In the genomic region with DNA sequence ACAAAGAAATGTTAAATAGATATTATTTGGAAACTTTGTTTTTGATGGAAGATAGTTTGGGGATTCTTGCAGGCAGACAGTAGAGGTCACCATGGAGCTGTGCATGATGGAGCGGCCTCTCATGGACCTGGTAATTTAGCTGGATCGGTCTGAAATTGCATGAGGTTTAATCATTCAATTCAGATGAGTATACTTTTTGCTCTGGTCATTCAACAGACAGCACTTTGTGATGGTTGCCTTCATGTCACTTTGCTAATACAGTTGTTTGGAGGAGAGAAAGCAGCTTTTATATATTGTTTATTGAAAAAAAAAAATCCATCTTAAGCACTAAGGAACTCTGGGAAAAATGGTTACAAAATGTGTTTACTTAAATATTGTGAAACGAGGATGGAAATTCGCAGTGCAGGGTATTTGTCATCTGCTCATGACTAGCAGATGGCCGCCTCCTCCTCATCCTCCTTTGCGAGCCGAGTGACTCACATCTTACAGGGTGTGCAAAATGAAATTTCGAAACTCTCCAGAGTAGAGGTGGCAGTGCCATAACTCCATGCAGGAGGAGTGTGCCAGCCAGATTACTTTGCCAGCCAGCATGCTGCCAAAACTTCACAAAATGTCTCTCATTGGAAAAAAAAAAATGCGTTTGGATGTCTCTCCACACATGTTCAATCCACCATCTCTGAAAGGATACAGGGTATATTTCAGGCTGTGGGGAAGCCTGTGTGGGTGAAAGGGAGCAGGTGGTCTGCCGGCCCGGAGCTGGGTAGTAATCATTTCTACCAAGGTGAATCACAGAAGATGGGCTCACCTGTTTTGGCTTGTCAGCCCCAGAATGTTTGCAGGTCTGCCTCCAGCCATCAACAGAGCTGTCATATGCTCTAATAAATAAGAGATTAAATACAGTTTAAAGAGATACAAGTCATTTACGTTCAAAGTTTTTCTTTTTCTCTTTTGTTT, we compare ENCODE assay signal across 8 cellular contexts.
DNase-seq lines count a peak whose midpoint lies in the region; ATAC-seq and TF ChIP-seq lines count a peak whose summit lies in the region.

No MANE protein-coding gene starts in this region.

- H3K36me3 ChIP-seq in MM.1S (replicated peaks; ENCODE audit: insufficient read depth, low read length) = no peaks in the 10 kb centered on the region
- no peaks in the 10 kb centered on the region for H3K36me3 ChIP-seq in WERI-Rb-1
- no peaks in the 10 kb centered on the region for H3K36me3 ChIP-seq in stomach

- no peaks in the 10 kb centered on the region for H3K9me2 ChIP-seq in MM.1S (replicated peaks; ENCODE audit: insufficient read depth, low read length)

- no peak overlapping the region for H3K4me3 ChIP-seq in MM.1S (ENCODE audit: low read length)
- H3K4me3 ChIP-seq in WERI-Rb-1 (ENCODE audit: low read depth, low read length) = no peak overlapping the region
- no peak overlapping the region for H3K4me3 ChIP-seq in stomach

- H3K79me2 ChIP-seq in MM.1S (ENCODE audit: low read length) = no peaks in the 10 kb centered on the region

- no peaks in the 10 kb centered on the region for H3K9me3 ChIP-seq in MM.1S (replicated peaks; ENCODE audit: insufficient read depth, low read length)
- H3K9me3 ChIP-seq in WERI-Rb-1 (ENCODE audit: severe bottlenecking) = no peaks in the 10 kb centered on the region
- H3K9me3 ChIP-seq in stomach = no peaks in the 10 kb centered on the region

- H3K9ac ChIP-seq in MM.1S (ENCODE audit: low read length) = no peak overlapping the region

- in situ Hi-C loops in G401 (cut with HindIII; ENCODE audit: low sequenced_read_pairs) = no loop called here

- no peak overlapping the region for H3K27ac ChIP-seq in MM.1S (ENCODE audit: low read length)
- no peak overlapping the region for H3K27ac ChIP-seq in WERI-Rb-1
- peak overlapping the region in 3 of 5 donors; percentile 39 to 59 (median 52) for H3K27ac ChIP-seq in stomach

- intact Hi-C loops in stomach (cut with DNase I; ENCODE audit: low total_unique reads) = no loop called here

- DNase-seq in G401 (ENCODE audit: low spot score) = peak; percentile 22
- peak; percentile 24 for DNase-seq in MM.1S
- peak; percentile 23 for DNase-seq in WERI-Rb-1
- DNase-seq in dermis microvascular lymphatic vessel endothelial cell (ENCODE audit: low read depth in 2 of 2) = peak; percentile 72 to 75
- DNase-seq in memory B cell (ENCODE audit: low spot score in 2 of 2) = peak; percentile 5 to 13
- peak; percentile 42 for DNase-seq in stomach

- no peak overlapping the region for H3K27ac Mint-ChIP-seq in memory B cell

- no peaks in the 10 kb centered on the region for H3K27me3 ChIP-seq in MM.1S (replicated peaks; ENCODE audit: insufficient read depth, low read length)
- no peaks in the 10 kb centered on the region for H3K27me3 ChIP-seq in WERI-Rb-1 (ENCODE audit: insufficient read depth, low read depth, severe bottlenecking)
- peaks cover 0 to 7% (median 0%) of the 10 kb centered on the region in 3 donors for H3K27me3 ChIP-seq in stomach

- H3K4me3 Mint-ChIP-seq in memory B cell = no peak overlapping the region

- ATAC-seq in memory B cell (ENCODE audit: low read depth) (peak; percentile 45), HG02678 (IDR thresholded peaks at IDR 0.05; ENCODE audit: unreplicated experiment) (no peak), HG02798 (IDR thresholded peaks at IDR 0.05; ENCODE audit: poor library complexity, unreplicated experiment) (no peak)

- TF ChIP-seq CTCF in MM.1S (IDR thresholded peaks at IDR 0.05; ENCODE audit: low read length) (peak; percentile 53), WERI-Rb-1 (IDR thresholded peaks at IDR 0.05; ENCODE audit: low read depth, low read length) (peak; percentile 57), stomach (IDR thresholded peaks at IDR 0.05) (peak in 3 of 7 experiments; percentile 7 to 35 (median 27))

- no peaks in the 10 kb centered on the region for H3K4me1 Mint-ChIP-seq in memory B cell

- no peak overlapping the region for H3K4me2 ChIP-seq in MM.1S (ENCODE audit: low read depth, low read length)

- TF ChIP-seq EP300 in stomach (IDR thresholded peaks at IDR 0.05) = no peak

- no peak for TF ChIP-seq POLR2A in stomach (IDR thresholded peaks at IDR 0.05)

- no peaks in the 10 kb centered on the region for H3K36me3 Mint-ChIP-seq in memory B cell

- no peaks in the 10 kb centered on the region for H3F3A ChIP-seq in MM.1S (ENCODE audit: insufficient read depth, low read length)

- no peaks in the 10 kb centered on the region for H3K9me3 Mint-ChIP-seq in memory B cell

- H2AFZ ChIP-seq in MM.1S (ENCODE audit: low read length) = no peak overlapping the region

- WGBS in stomach, 5 donors = 29 to 46% (median 34%) methylated on average over 11 to 12 of the region's 12 CpGs

- H3K4me1 ChIP-seq in MM.1S (ENCODE audit: low read length) (no peaks in the 10 kb centered on the region), stomach (peaks cover 0 to 24% (median 2%) of the 10 kb centered on the region in 4 donors)

- H3K27me3 Mint-ChIP-seq in memory B cell = no peaks in the 10 kb centered on the region

- H4K20me1 ChIP-seq in MM.1S (ENCODE audit: insufficient read depth, low read length) = no peaks in the 10 kb centered on the region

Comparison
In these comparisons a context has a peak if more than half of its experiments do, and no peak if none do; other contexts are left out.
1. DNase-seq: peak in every context shown above with its lines; median percentile 74 in dermis microvascular lymphatic vessel endothelial cell; 42 in stomach; 24 in MM.1S; 23 in WERI-Rb-1; 22 in G401; 9 in memory B cell.
2. H3K27ac ChIP-seq: peak in stomach (3 of 5); none in MM.1S (single experiment) and WERI-Rb-1 (single experiment).